15 cellular contexts compared by ENCODE assay signal in the genomic region with DNA sequence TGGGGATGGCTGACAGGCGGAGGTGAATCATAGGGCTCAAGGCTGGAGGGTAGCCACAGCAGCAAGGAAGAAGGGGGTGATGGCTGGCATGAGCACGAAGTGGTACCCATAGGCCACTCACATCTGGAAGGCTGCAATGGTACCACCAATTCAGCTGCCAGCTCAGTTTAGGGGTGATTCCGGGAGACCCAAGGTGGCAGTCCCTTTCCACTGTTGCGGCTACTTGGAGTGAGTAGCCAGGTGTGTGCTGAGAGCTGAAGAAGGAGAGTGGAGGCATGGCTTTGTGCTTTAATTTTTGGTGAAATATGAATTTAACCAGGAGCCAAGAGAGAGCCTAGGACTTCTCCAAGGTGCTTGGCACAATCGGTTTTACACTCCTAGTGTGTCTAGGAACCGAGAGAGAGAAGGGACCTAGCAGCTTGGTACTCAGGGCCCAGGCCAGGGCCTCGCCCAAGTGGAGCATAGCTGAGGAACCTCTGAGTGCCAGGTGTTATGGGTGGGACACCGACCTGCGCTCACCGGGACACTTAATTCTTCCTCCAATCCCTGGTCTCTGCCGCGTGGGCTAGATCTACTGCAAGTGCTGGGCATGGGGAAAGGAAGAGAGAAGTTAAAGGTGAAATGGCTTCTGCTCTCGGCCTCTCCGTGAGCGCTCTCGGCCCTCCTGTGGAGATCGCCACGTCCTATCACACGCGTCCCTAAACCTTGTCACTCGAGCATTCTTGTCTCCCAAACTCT. TPM values are rescaled to one million over a fixed set of nuclear protein-coding genes. Genes with fewer than 3 reads are reported as not detected.
DNase-seq lines count a peak whose midpoint lies in the region; ATAC-seq and TF ChIP-seq lines count a peak whose summit lies in the region.
"Had no signal": no experiment of that assay in that cellular context is flagged by ENCODE, and none has a peak within 500 bp of the region (broad histone marks: within the 10 kb centered on the region; RNA-seq: fewer than 3 reads in every experiment).

No MANE protein-coding gene starts in this region.

- no peaks in the 10 kb centered on the region for H3K36me3 Mint-ChIP-seq in H9 (ENCODE audit: insufficient read depth in 1 of 3, low read depth in 3 of 3)
- no peaks in the 10 kb centered on the region for H3K36me3 Mint-ChIP-seq in natural killer cell treated with Interleukin-12 subunit alpha and Interleukin-12 subunit beta and Interleukin-15 and Interleukin-18, amount 100 ng/mL, for 72 hours

- no peak overlapping the region for H3K27ac Mint-ChIP-seq in H9
- no peak overlapping the region for H3K27ac Mint-ChIP-seq in natural killer cell treated with Interleukin-12 subunit alpha and Interleukin-12 subunit beta and Interleukin-15 and Interleukin-18, amount 100 ng/mL, for 72 hours

- no peaks in the 10 kb centered on the region for H3K36me3 ChIP-seq in heart left ventricle
- H3K36me3 ChIP-seq: BLaER1 treated with 17β-estradiol and CSF1 and Interleukin-3, amounts not matched to agents 10 nM and 100 nM had no signal

- H4K20me1 ChIP-seq in H9 (ENCODE audit: control insufficient read depth, insufficient read depth, insufficient read length), result no peaks in the 10 kb centered on the region

- no peak overlapping the region for H2AFZ ChIP-seq in H9 (ENCODE audit: low read length)

- H3T11ph ChIP-seq in H9 (ENCODE audit: low read length), result no peak overlapping the region

- H3K4me1 ChIP-seq in H9 (ENCODE audit: insufficient read depth, low read length) (no peaks in the 10 kb centered on the region; the same call in 1 of the 2 replicates), heart left ventricle (peaks cover 0 to 54% (median 11%) of the 10 kb centered on the region in 12 donors)

- no peak overlapping the region for H3K23ac ChIP-seq in H9 (ENCODE audit: insufficient read length, low read depth, low read length)

- no peak overlapping the region for H2BK15ac ChIP-seq in H9 (ENCODE audit: low read depth, low read length)

- H3K79me1 ChIP-seq in H9 (ENCODE audit: insufficient read depth, low read depth, low read length, poor library complexity, severe bottlenecking), result no peaks in the 10 kb centered on the region

- no peak overlapping the region for H4K5ac ChIP-seq in H9 (ENCODE audit: insufficient read length, low read depth, low read length)

- no peak overlapping the region for H2BK5ac ChIP-seq in H9 (ENCODE audit: insufficient read length, low read length)

- H3K9me3 Mint-ChIP-seq in H9, result peaks cover 4 to 7% of the 10 kb centered on the region in 2 experiments; a peak in 3 of 5 replicates
- no peaks in the 10 kb centered on the region for H3K9me3 Mint-ChIP-seq in natural killer cell treated with Interleukin-12 subunit alpha and Interleukin-12 subunit beta and Interleukin-15 and Interleukin-18, amount 100 ng/mL, for 72 hours

- H3K9me3 ChIP-seq in H9 (ENCODE audit: control insufficient read depth, low read depth, low read length) (no peaks in the 10 kb centered on the region), heart left ventricle (no peaks in the 10 kb centered on the region)

- no peak for TF ChIP-seq POLR2A in heart left ventricle (IDR thresholded peaks at IDR 0.05)

- peaks cover 12 to 33% of the 10 kb centered on the region in 2 experiments for H3K4me1 Mint-ChIP-seq in H9
- H3K4me1 Mint-ChIP-seq in natural killer cell treated with Interleukin-12 subunit alpha and Interleukin-12 subunit beta and Interleukin-15 and Interleukin-18, amount 100 ng/mL, for 72 hours (ENCODE audit: low read depth in 2 of 2), result peaks cover 4 to 7% of the 10 kb centered on the region in 2 donors

- H4K91ac ChIP-seq in H9 (ENCODE audit: insufficient read length, low read depth, low read length), result no peak overlapping the region

- H3K4ac ChIP-seq in H9 (ENCODE audit: low read depth, low read length), result no peak overlapping the region

- intact Hi-C loops in heart left ventricle (cut with DNase I), result loop anchor here in 1 of 10 donors (10.0 kb wide), 1 partner anchor 188 kb away; no protein-coding TSS in a partner anchor

- no peak overlapping the region for H2BK12ac ChIP-seq in H9 (ENCODE audit: insufficient read length, low read depth, low read length)

- no peak overlapping the region for H3K14ac ChIP-seq in H9 (ENCODE audit: insufficient read depth, low read length)

- peak overlapping the region; percentile 15 to 68; a peak in 3 of 5 replicates for H3K4me3 Mint-ChIP-seq in H9
- peak overlapping the region; percentile 37 for H3K4me3 Mint-ChIP-seq in natural killer cell treated with Interleukin-12 subunit alpha and Interleukin-12 subunit beta and Interleukin-15 and Interleukin-18, amount 100 ng/mL, for 72 hours

- H2BK120ac ChIP-seq in H9 (ENCODE audit: low read depth, low read length, poor library complexity, severe bottlenecking), result no peak overlapping the region

- H3K4me2 ChIP-seq in H9 (ENCODE audit: insufficient read depth, insufficient read length, low read length), result peak overlapping the region; percentile 42
- H3K4me2 ChIP-seq: BLaER1 treated with 17β-estradiol and CSF1 and Interleukin-3, amounts not matched to agents 10 nM and 100 nM had no signal

- H3K56ac ChIP-seq in H9 (ENCODE audit: insufficient read length, low read depth, low read length), result no peak overlapping the region

- H3K79me2 ChIP-seq in H9 (ENCODE audit: insufficient read depth, low read length), result no peaks in the 10 kb centered on the region

- TF ChIP-seq CTCF in C4-2B (conservative IDR thresholded peaks at IDR 0.05), result no peak
- no peak for TF ChIP-seq CTCF in H9 (conservative IDR thresholded peaks at IDR 0.05)
- no peak for TF ChIP-seq CTCF in heart left ventricle (IDR thresholded peaks at IDR 0.05)

- no peaks in the 10 kb centered on the region for H3K23me2 ChIP-seq in H9 (ENCODE audit: insufficient read length, low read depth, low read length, poor library complexity, severe bottlenecking)

- DNase-seq in H9, result no peak
- no peak for DNase-seq in natural killer cell treated with Interleukin-12 subunit alpha and Interleukin-12 subunit beta and Interleukin-15 and Interleukin-18, amount 100 ng/mL, for 72 hours (ENCODE audit: low spot score)
- no peak for DNase-seq in HT-29 (ENCODE audit: low spot score)
- no peak for DNase-seq in glomerular visceral epithelial cell (ENCODE audit: extremely low spot score)
- no peak for DNase-seq in heart left ventricle
- DNase-seq: activated CD8-positive, alpha-beta memory T cell treated with anti-CD3 and anti-CD28 coated beads for 24 hours; amniotic stem cell; HCEC 1CT; NCI-H187 treated with DMSO at 0.1 percent for 48 hours; stimulated activated CD8-positive, alpha-beta memory T cell treated with anti-CD3 and anti-CD28 coated beads, Interleukin-4, amount 100 ng/mL, for 48 hours; T-helper 9 cell had no signal

- no CpG with 5 or more reads among the region's 21 CpGs for WGBS in H9 (ENCODE audit: extremely low coverage, insufficient read length, low lambda C conversion rate)
- WGBS in heart left ventricle, 4 donors, result 14 to 23% (median 17%) methylated on average over 12 to 21 of the region's 21 CpGs

- H3K27me3 ChIP-seq in H9 (ENCODE audit: insufficient read depth, low read length) (peaks cover 98% of the 10 kb centered on the region), heart left ventricle (peaks cover 85 to 100% (median 99%) of the 10 kb centered on the region in 9 donors)

- H3K27me3 Mint-ChIP-seq in H9 (ENCODE audit: low read depth), result peaks cover 98% of the 10 kb centered on the region
- peaks cover 45 to 55% of the 10 kb centered on the region in 2 donors for H3K27me3 Mint-ChIP-seq in natural killer cell treated with Interleukin-12 subunit alpha and Interleukin-12 subunit beta and Interleukin-15 and Interleukin-18, amount 100 ng/mL, for 72 hours

- no peak overlapping the region for H3K9ac ChIP-seq in H9 (ENCODE audit: extremely low read depth, insufficient read length, low read length)
- H3K9ac ChIP-seq: BLaER1 treated with 17β-estradiol and CSF1 and Interleukin-3, amounts not matched to agents 10 nM and 100 nM had no signal

- H2BK20ac ChIP-seq in H9 (ENCODE audit: low read depth, low read length, poor library complexity, severe bottlenecking), result no peak overlapping the region

- H2AK5ac ChIP-seq in H9 (ENCODE audit: insufficient read length, low read length), result no peak overlapping the region

- no peak overlapping the region for H4K8ac ChIP-seq in H9 (replicated peaks; ENCODE audit: insufficient read length, low read depth, low read length)

- H3K18ac ChIP-seq in H9 (ENCODE audit: insufficient read length, low read depth, low read length), result no peak overlapping the region

- peak overlapping the region; percentile 61; the same call in 1 of the 2 replicates for H3K27ac ChIP-seq in C4-2B
- H3K27ac ChIP-seq in H9 (ENCODE audit: insufficient read length, low read depth, low read length), result no peak overlapping the region
- H3K27ac ChIP-seq in angular gyrus (ENCODE audit: low read depth, low read length), result peak overlapping the region; percentile 22
- no peak overlapping the region for H3K27ac ChIP-seq in heart left ventricle
- H3K27ac ChIP-seq: BLaER1 treated with 17β-estradiol and CSF1 and Interleukin-3, amounts not matched to agents 10 nM and 100 nM had no signal

- ATAC-seq in natural killer cell treated with Interleukin-12 subunit alpha and Interleukin-12 subunit beta and Interleukin-15 and Interleukin-18, amount 100 ng/mL, for 72 hours, result no peak
- ATAC-seq in GM19395 (IDR thresholded peaks at IDR 0.05; ENCODE audit: unreplicated experiment) (no peak), heart left ventricle (no peak)

- peak overlapping the region in 2 of 12 donors; percentile 0 to 7 for H3K4me3 ChIP-seq in heart left ventricle
- H3K4me3 ChIP-seq: BLaER1 treated with 17β-estradiol and CSF1 and Interleukin-3, amounts not matched to agents 10 nM and 100 nM had no signal

RNA-seq across cellular contexts. Expression of gene POLG, which starts 32.2 kb away (rescaled TPM):
- total RNA-seq in H9 (2021) (57.7 and 60.3 TPM in 2 replicates), heart left ventricle (10 to 100 TPM; 32.1 to 79.8 (median 38.4) TPM)
- 100 to 1,000 TPM; 169 to 184 TPM for total RNA-seq in natural killer cell treated with Interleukin-12 subunit alpha and Interleukin-12 subunit beta and Interleukin-15 and Interleukin-18, amount 100 ng/mL, for 72 hours
- 159 and 161 TPM in 2 replicates for total RNA-seq in HT-29 (2014; rRNA removed; shearing (Covaris generic))
- 10 to 100 TPM; 32.6 to 51.5 TPM for polyA plus RNA-seq in heart left ventricle

Comparison
In these comparisons a context has a peak if more than half of its experiments do, and no peak if none do; other contexts are left out.
1. H3K27ac ChIP-seq: peak in C4-2B (single experiment) and angular gyrus (single experiment); none in H9 (single experiment) and heart left ventricle (0 of 12).